27 cellular contexts compared by ENCODE assay signal in genomic region chr2:30380824-30381223, GRCh38.
"Had no signal": no experiment of that assay in that cellular context is flagged by ENCODE, and none has a peak within 500 bp of the region (broad histone marks: within the 10 kb centered on the region; RNA-seq: fewer than 3 reads in every experiment).

No MANE protein-coding gene starts in this region.

- H3K79me2 ChIP-seq: parathyroid adenoma had no signal

- H3K27ac ChIP-seq: neural progenitor cell, ovary, parathyroid adenoma, psoas muscle, right lobe of liver, sigmoid colon, suprapubic skin, testis, tibial artery, transverse colon, upper lobe of right lung, uterus had no signal

- ATAC-seq: natural killer cell; psoas muscle; right cardiac atrium; right lobe of liver; stimulated activated memory B cell treated with anti-CD40 and anti-IgM and Interleukin-4, amounts not matched to agents 10 μg/mL and 1 μg/mL and 100 μg/mL, for 72 hours; stimulated activated naive CD8-positive, alpha-beta T cell treated with anti-CD3 and anti-CD28 coated beads, Interleukin-15, amount 100 ng/mL, for 72 hours; stimulated activated naive CD8-positive, alpha-beta T cell treated with anti-CD3 and anti-CD28 coated beads, Interleukin-15, Interleukin-2, amounts not matched to agents 100 U/mL and 50 U/mL, for 24 hours; upper lobe of right lung had no signal

- H3K4me1 ChIP-seq: neural progenitor cell, parathyroid adenoma, psoas muscle, right lobe of liver, sigmoid colon, suprapubic skin, testis, tibial artery, transverse colon, upper lobe of right lung, uterus had no signal

- H3K27me3 Mint-ChIP-seq: stimulated activated naive CD8-positive, alpha-beta T cell treated with anti-CD3 and anti-CD28 coated beads, Interleukin-15, amount 100 ng/mL, for 72 hours had no signal

- H3K4me3 Mint-ChIP-seq: natural killer cell; nephron; neural progenitor cell; stimulated activated memory B cell treated with anti-CD40 and anti-IgM and Interleukin-4, amounts not matched to agents 10 μg/mL and 1 μg/mL and 100 μg/mL, for 72 hours; stimulated activated naive CD8-positive, alpha-beta T cell treated with anti-CD3 and anti-CD28 coated beads, Interleukin-15, amount 100 ng/mL, for 72 hours; type B pancreatic cell had no signal

- H3K4me1 Mint-ChIP-seq: natural killer cell; nephron; neural progenitor cell; stimulated activated memory B cell treated with anti-CD40 and anti-IgM and Interleukin-4, amounts not matched to agents 10 μg/mL and 1 μg/mL and 100 μg/mL, for 72 hours; stimulated activated naive CD8-positive, alpha-beta T cell treated with anti-CD3 and anti-CD28 coated beads, Interleukin-15, amount 100 ng/mL, for 72 hours had no signal

- H3K4me2 ChIP-seq: neural progenitor cell had no signal

- H3K27ac Mint-ChIP-seq: natural killer cell; nephron; neural progenitor cell; progenitor cell of endocrine pancreas; stimulated activated memory B cell treated with anti-CD40 and anti-IgM and Interleukin-4, amounts not matched to agents 10 μg/mL and 1 μg/mL and 100 μg/mL, for 72 hours; type B pancreatic cell had no signal

- H3K9me3 ChIP-seq: ovary, psoas muscle, right lobe of liver, sigmoid colon, suprapubic skin, testis, tibial artery, transverse colon, upper lobe of right lung, uterus had no signal

- H3K27me3 ChIP-seq: neural progenitor cell, ovary, right lobe of liver, sigmoid colon, suprapubic skin, testis, tibial artery, transverse colon, upper lobe of right lung, uterus had no signal

- H3K9me3 Mint-ChIP-seq: natural killer cell; nephron; neural progenitor cell; stimulated activated memory B cell treated with anti-CD40 and anti-IgM and Interleukin-4, amounts not matched to agents 10 μg/mL and 1 μg/mL and 100 μg/mL, for 72 hours; stimulated activated naive CD8-positive, alpha-beta T cell treated with anti-CD3 and anti-CD28 coated beads, Interleukin-15, amount 100 ng/mL, for 72 hours; type B pancreatic cell had no signal

- DNase-seq: natural killer cell; occipital lobe; ovary; psoas muscle; right cardiac atrium; right lobe of liver; sigmoid colon; small intestine; stimulated activated CD4-positive, alpha-beta T cell treated with anti-CD3 and anti-CD28 coated beads, Interleukin-1b, Interleukin-23, amount 100 ng/mL, for 48 hours; stimulated activated CD4-positive, alpha-beta T cell treated with anti-CD3 and anti-CD28 coated beads, Interleukin-4, amount 100 ng/mL, for 1 hour; stimulated activated CD4-positive, alpha-beta T cell treated with anti-CD3 and anti-CD28 coated beads, Interleukin-4, amount 100 ng/mL, for 4 hours; stimulated activated naive CD4-positive, alpha-beta T cell; stimulated activated naive CD8-positive, alpha-beta T cell treated with anti-CD3 and anti-CD28 coated beads, Interleukin-15, amount 100 ng/mL, for 72 hours; stimulated activated naive CD8-positive, alpha-beta T cell treated with anti-CD3 and anti-CD28 coated beads, Interleukin-15, Interleukin-2, amounts not matched to agents 100 U/mL and 50 U/mL, for 24 hours; substantia nigra; testis; tibial artery; transverse colon; upper lobe of right lung; uterus had no signal

- H2AFZ ChIP-seq: neural progenitor cell, parathyroid adenoma had no signal

- H3K9ac ChIP-seq: neural progenitor cell, parathyroid adenoma had no signal

- H3K36me3 Mint-ChIP-seq: neural progenitor cell; stimulated activated memory B cell treated with anti-CD40 and anti-IgM and Interleukin-4, amounts not matched to agents 10 μg/mL and 1 μg/mL and 100 μg/mL, for 72 hours; type B pancreatic cell had no signal
